Comparison of ENCODE assay signal across 20 cellular contexts in genomic region chr1:114320586-114320985, GRCh38.
DNase-seq lines count a peak whose midpoint lies in the region; ATAC-seq and TF ChIP-seq lines count a peak whose summit lies in the region.
"Had no signal": no experiment of that assay in that cellular context is flagged by ENCODE, and none has a peak within 500 bp of the region (broad histone marks: within the 10 kb centered on the region; RNA-seq: fewer than 3 reads in every experiment).

No MANE protein-coding gene starts in this region.

- no peaks in the 10 kb centered on the region for H3K9me3 Mint-ChIP-seq in chondrocyte (ENCODE audit: low read depth)
- H3K9me3 Mint-ChIP-seq: activated T-cell treated with anti-CD3 and anti-CD28 coated beads, Interleukin-2, amount 50 U/mL, for 24 hours had no signal

- H3K79me2 ChIP-seq in PC-3 (ENCODE audit: low read length), result no peaks in the 10 kb centered on the region

- no peak overlapping the region for H3K9ac ChIP-seq in PC-3 (ENCODE audit: low read length)

- no peaks in the 10 kb centered on the region; the same call in 1 of the 2 replicates for H3K4me1 ChIP-seq in PC-3 (ENCODE audit: insufficient read depth, low read length)
- no peaks in the 10 kb centered on the region for H3K4me1 ChIP-seq in sigmoid colon
- H3K4me1 ChIP-seq: adrenal gland, heart left ventricle, upper lobe of left lung had no signal

- H3K36me3 Mint-ChIP-seq in chondrocyte (ENCODE audit: low read depth), result no peaks in the 10 kb centered on the region

- no peak overlapping the region for H3K27ac ChIP-seq in PC-3 (ENCODE audit: low read length)
- no peak overlapping the region for H3K27ac ChIP-seq in sigmoid colon
- H3K27ac ChIP-seq: adrenal gland, heart left ventricle, upper lobe of left lung had no signal

- H3K36me3 ChIP-seq in PC-3 (ENCODE audit: low read depth, low read length) (no peaks in the 10 kb centered on the region), sigmoid colon (no peaks in the 10 kb centered on the region)
- H3K36me3 ChIP-seq: adrenal gland, heart left ventricle, upper lobe of left lung had no signal

- peak; percentile 50 for ATAC-seq in PC-3
- ATAC-seq: heart left ventricle, Panc1, T-helper 17 cell had no signal

- POLR2A ChIA-PET in PC-3 (lab: Charles Lee; ENCODE audit: unreplicated experiment), result no interaction called here

- no peak overlapping the region for H2AFZ ChIP-seq in PC-3 (ENCODE audit: low read length)

- intact Hi-C loops in PC-3 (cut with micrococcal nuclease) (no loop called here), sigmoid colon (cut with DNase I) (no loop called here)

- H4K20me1 ChIP-seq in PC-3 (ENCODE audit: low read length), result no peaks in the 10 kb centered on the region

- no peaks in the 10 kb centered on the region for H3F3A ChIP-seq in PC-3 (ENCODE audit: low read length, unreplicated experiment)

- no peak overlapping the region for H3K4me3 ChIP-seq in PC-3 (ENCODE audit: low read length)
- H3K4me3 ChIP-seq in sigmoid colon, result no peak overlapping the region
- H3K4me3 ChIP-seq: adrenal gland, heart left ventricle, upper lobe of left lung had no signal

- DNase-seq in Daoy (ENCODE audit: low read depth) (peak; percentile 88), PC-3 (peak; percentile 65), chondrocyte (ENCODE audit: low spot score) (no peak), myocyte (ENCODE audit: low read depth) (peak; percentile 70), sigmoid colon (no peak), NOMO-1 treated with dmso at 0.1 percent for 144 hours (lab: John Stamatoyannopoulos, UW; ENCODE audit: unreplicated experiment) (no peak), cortex of kidney (lab: John Stamatoyannopoulos, UW) (no peak)
- DNase-seq in stimulated activated CD4-positive, alpha-beta T cell treated with anti-CD3 and anti-CD28 coated beads, Interleukin-4, amount 100 ng/mL, for 24 hours, result no peak
- DNase-seq: activated CD4-positive, alpha-beta T cell treated with anti-CD3 and anti-CD28 coated beads for 1 hour; activated T-cell treated with anti-CD3 and anti-CD28 coated beads, Interleukin-2, amount 50 U/mL, for 24 hours; adrenal gland; C1 segment of cervical spinal cord; effector CD4-positive, alpha-beta T cell; heart left ventricle; NCI-H1417 treated with DMSO at 0.1 percent for 48 hours; NCI-H510A treated with DMSO at 0.1 percent for 48 hours; T-helper 17 cell; upper lobe of left lung had no signal

- no peaks in the 10 kb centered on the region for H3K27me3 Mint-ChIP-seq in chondrocyte (ENCODE audit: low read depth)
- H3K27me3 Mint-ChIP-seq: activated T-cell treated with anti-CD3 and anti-CD28 coated beads, Interleukin-2, amount 50 U/mL, for 24 hours; progenitor cell of endocrine pancreas had no signal

- H3K9me3 ChIP-seq in PC-3 (ENCODE audit: low read length) (peaks cover under 1% of the 10 kb centered on the region; the same call in 1 of the 2 replicates), sigmoid colon (no peaks in the 10 kb centered on the region)
- H3K9me3 ChIP-seq: adrenal gland, heart left ventricle, upper lobe of left lung had no signal

- TF ChIP-seq CTCF in PC-3 (conservative IDR thresholded peaks at IDR 0.05; ENCODE audit: low read depth, low read length) (no peak), chondrocyte (IDR thresholded peaks at IDR 0.05) (no peak), sigmoid colon (IDR thresholded peaks at IDR 0.05) (no peak)

- no peak overlapping the region for H3K4me3 Mint-ChIP-seq in chondrocyte (ENCODE audit: unreplicated experiment)
- H3K4me3 Mint-ChIP-seq: activated T-cell treated with anti-CD3 and anti-CD28 coated beads, Interleukin-2, amount 50 U/mL, for 24 hours; T-helper 17 cell had no signal

- H3K27me3 ChIP-seq in PC-3 (ENCODE audit: low read length) (no peaks in the 10 kb centered on the region), sigmoid colon (no peaks in the 10 kb centered on the region)
- H3K27me3 ChIP-seq: adrenal gland, heart left ventricle, upper lobe of left lung had no signal

- CTCF ChIA-PET in PC-3 (lab: Charles Lee), result no interaction called here

- H3K27ac Mint-ChIP-seq in chondrocyte (ENCODE audit: unreplicated experiment), result peak overlapping the region; percentile 57
- H3K27ac Mint-ChIP-seq: activated T-cell treated with anti-CD3 and anti-CD28 coated beads, Interleukin-2, amount 50 U/mL, for 24 hours; progenitor cell of endocrine pancreas; T-helper 17 cell had no signal

- TF ChIP-seq EP300 in sigmoid colon (IDR thresholded peaks at IDR 0.05), result no peak

- no TSS peak for BruUV-seq in PC-3 (replicated peaks; lab: Mats Ljungman, UMichigan)

- TF ChIP-seq POLR2A in sigmoid colon (IDR thresholded peaks at IDR 0.05), result no peak

- H3K9me2 ChIP-seq in PC-3 (replicated peaks; ENCODE audit: low read length), result no peaks in the 10 kb centered on the region

- H3K4me2 ChIP-seq in PC-3 (ENCODE audit: low read length), result no peak overlapping the region

- peaks cover 47% of the 10 kb centered on the region for H3K4me1 Mint-ChIP-seq in chondrocyte (ENCODE audit: low read depth)

Comparison
In these comparisons a context has a peak if more than half of its experiments do, and no peak if none do; other contexts are left out.
1. DNase-seq: peak in Daoy (single experiment), PC-3 (single experiment) and myocyte (single experiment); none in chondrocyte (single experiment), sigmoid colon (single experiment), NOMO-1 treated with dmso at 0.1 percent for 144 hours (single experiment), stimulated activated CD4-positive, alpha-beta T cell treated with anti-CD3 and anti-CD28 coated beads, Interleukin-4, amount 100 ng/mL, for 24 hours (single experiment) and cortex of kidney (single experiment).